In the genomic region with DNA sequence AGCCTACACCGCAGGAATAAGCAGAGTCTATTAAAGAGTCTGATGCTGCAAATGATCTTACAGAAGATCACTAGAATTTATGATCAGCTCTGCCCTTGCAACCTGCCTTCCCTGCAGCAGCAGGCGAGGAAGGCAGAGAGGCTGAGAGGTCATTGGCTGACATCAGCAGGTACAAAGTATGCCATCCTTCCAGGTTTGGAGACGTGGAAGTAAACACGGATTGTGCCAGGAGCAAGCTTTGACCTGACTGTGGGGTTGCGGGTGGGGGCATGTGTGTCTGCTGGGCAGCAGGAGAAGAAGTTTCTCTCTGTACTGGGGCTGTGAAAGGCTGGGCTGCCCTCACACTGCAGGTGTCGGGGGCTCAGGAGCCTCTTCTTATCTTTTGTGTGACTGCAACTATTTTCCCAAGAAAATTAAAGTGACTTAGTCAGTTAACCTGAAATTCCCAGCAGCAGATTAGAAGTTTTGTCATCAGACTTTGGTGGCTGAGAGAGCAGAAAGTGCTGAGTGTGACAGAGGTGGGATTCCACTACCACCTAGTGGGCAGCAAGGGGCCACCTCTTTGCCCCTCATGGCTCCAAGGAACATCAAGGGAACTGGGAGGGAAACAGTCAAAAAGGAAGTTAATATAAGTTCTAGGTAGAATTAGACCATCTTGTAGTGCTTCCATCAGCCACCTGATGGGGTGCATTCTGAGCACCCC, we compare ENCODE assay signal across 10 cellular contexts.
A peak's percentile ranks its signal among the peaks of the same experiment; 100 is the strongest.
DNase-seq lines count a peak whose midpoint lies in the region; ATAC-seq and TF ChIP-seq lines count a peak whose summit lies in the region.
"Had no signal": no experiment of that assay in that cellular context is flagged by ENCODE, and none has a peak within 500 bp of the region (broad histone marks: within the 10 kb centered on the region; RNA-seq: fewer than 3 reads in every experiment).

No MANE protein-coding gene starts in this region.

- WGBS in SK-N-SH (ENCODE audit: low lambda C conversion rate): 76% methylated on average over 6 of the region's 6 CpGs
- 52 to 57% methylated on average over 6 of the region's 6 CpGs for WGBS in aorta, 2 donors

- H3K36me3 ChIP-seq in H7 (replicated peaks; ENCODE audit: control insufficient read depth, insufficient read depth, low read length) (no peaks in the 10 kb centered on the region), SK-N-SH (replicated peaks in 1 of 2; ENCODE audit: control insufficient read depth in 1 of 2, insufficient read depth in 2 of 2, low read length in 1 of 2) (no peaks in the 10 kb centered on the region), aorta (ENCODE audit: control insufficient read depth in 1 of 2, insufficient read depth in 2 of 2, low read length in 1 of 2) (no peaks in the 10 kb centered on the region), colonic mucosa (no peaks in the 10 kb centered on the region), Peyer's patch (no peaks in the 10 kb centered on the region)

- peaks cover 6% of the 10 kb centered on the region for H3F3A ChIP-seq in SK-N-SH (replicated peaks; ENCODE audit: insufficient read depth)

- TF ChIP-seq RAD21 in SK-N-SH (IDR thresholded peaks at IDR 0.05; ENCODE audit: low read length): peak; percentile 89

- intact Hi-C loops in aorta (cut with DNase I) (loop anchor here (2.0 to 10.0 kb wide), 2 partner anchors 177 to 273 kb away; no protein-coding TSS in a partner anchor), colonic mucosa (cut with DNase I) (no loop called here)

- H4K20me1 ChIP-seq in SK-N-SH (ENCODE audit: insufficient read depth): no peaks in the 10 kb centered on the region

- H3K4me1 ChIP-seq in SK-N-SH (ENCODE audit: control insufficient read depth in 1 of 2, insufficient read depth in 2 of 2, low read depth in 1 of 2, low read length in 1 of 2) (peaks cover 2 to 10% of the 10 kb centered on the region in 2 experiments; a peak in 2 of 4 replicates), aorta (ENCODE audit: control insufficient read depth in 1 of 2, insufficient read depth in 2 of 2, low read length in 2 of 2) (no peaks in the 10 kb centered on the region), colonic mucosa (no peaks in the 10 kb centered on the region), Peyer's patch (no peaks in the 10 kb centered on the region)

- H3K27ac ChIP-seq in SK-N-SH (ENCODE audit: low read depth in 2 of 2, low read length in 1 of 2): no peak overlapping the region
- no peak overlapping the region for H3K27ac ChIP-seq in aorta (ENCODE audit: low read depth in 1 of 2, low read length in 2 of 2)
- H3K27ac ChIP-seq in colonic mucosa: no peak overlapping the region
- H3K27ac ChIP-seq in Peyer's patch: no peak overlapping the region

- H3K9me3 ChIP-seq in SK-N-SH (no peaks in the 10 kb centered on the region), aorta (ENCODE audit: control insufficient read depth, low read length) (no peaks in the 10 kb centered on the region), colonic mucosa (no peaks in the 10 kb centered on the region), Peyer's patch (no peaks in the 10 kb centered on the region)

- H3K79me2 ChIP-seq in SK-N-SH (ENCODE audit: insufficient read depth): no peaks in the 10 kb centered on the region

- H3K9ac ChIP-seq in SK-N-SH (no peak overlapping the region), colonic mucosa (ENCODE audit: low read depth in 2 of 2, low read length in 2 of 2) (no peak overlapping the region)

- POLR2A ChIA-PET in SK-N-SH (lab: Yijun Ruan, JAX): no interaction called here

- no peak for TF ChIP-seq EP300 in SK-N-SH (IDR thresholded peaks at IDR 0.05; ENCODE audit: borderline replicate concordance in 1 of 2, low read depth in 1 of 2, low read length in 1 of 2)

- DNase-seq in Daoy (ENCODE audit: low read depth): peak; percentile 43
- peak; percentile 31 for DNase-seq in H7
- DNase-seq in SK-N-SH: peak; percentile 52
- DNase-seq in left kidney (ENCODE audit: low read depth, low spot score): peak; percentile 79
- no peak for DNase-seq in aorta
- no peak for DNase-seq in ureter (ENCODE audit: low spot score)
- no peak for DNase-seq in colonic mucosa
- DNase-seq in Peyer's patch: no peak
- DNase-seq: effector memory CD4-positive, alpha-beta T cell had no signal

- CTCF ChIA-PET in SK-N-SH (lab: Yijun Ruan, JAX): interaction anchor here (0.6 to 5.3 kb wide), 24 partner anchors 8 to 1591 kb away, joined by 3 to 70 read pairs (median 3); no protein-coding TSS in a partner anchor

- H3K27me3 ChIP-seq in H7 (ENCODE audit: control insufficient read depth, insufficient read depth, low read length) (no peaks in the 10 kb centered on the region), SK-N-SH (ENCODE audit: insufficient read depth) (no peaks in the 10 kb centered on the region), aorta (ENCODE audit: control insufficient read depth in 1 of 2, insufficient read depth in 2 of 2, low read length in 1 of 2) (no peaks in the 10 kb centered on the region), colonic mucosa (no peaks in the 10 kb centered on the region), Peyer's patch (no peaks in the 10 kb centered on the region)

- TF ChIP-seq CTCF in SK-N-SH (IDR thresholded peaks at IDR 0.05) (peak; percentile 51), colonic mucosa (IDR thresholded peaks at IDR 0.05) (no peak), Peyer's patch (IDR thresholded peaks at IDR 0.05) (no peak)

- H3K4me2 ChIP-seq in SK-N-SH: no peak overlapping the region

- H2AFZ ChIP-seq in SK-N-SH (ENCODE audit: low read depth): no peak overlapping the region

- ATAC-seq in aorta (ENCODE audit: low FRiP score): no peak

- H3K4me3 ChIP-seq in H7 (ENCODE audit: insufficient read depth, low read depth, low read length) (no peak overlapping the region), SK-N-SH (ENCODE audit: low read depth in 2 of 2, low read length in 1 of 2) (no peak overlapping the region; a peak in 1 of 4 replicates), aorta (ENCODE audit: low read length in 2 of 2) (no peak overlapping the region), colonic mucosa (no peak overlapping the region), Peyer's patch (no peak overlapping the region)
- H3K4me3 ChIP-seq: GM12878 had no signal

- TF ChIP-seq POLR2A in Peyer's patch (IDR thresholded peaks at IDR 0.05): no peak

- no peaks in the 10 kb centered on the region for H3K9me2 ChIP-seq in SK-N-SH

TF ChIP-seq in SK-N-SH, 30 proteins besides CTCF, POLR2A, EP300 and RAD21:
- TF ChIP-seq SMC3 (IDR thresholded peaks at IDR 0.05; ENCODE audit: low read depth, low read length) (peak; percentile 66), JUND (IDR thresholded peaks at IDR 0.05) (no peak)

Comparison
In these comparisons a context has a peak if more than half of its experiments do, and no peak if none do; other contexts are left out.
1. DNase-seq: peak in Daoy (single experiment), H7 (single experiment), SK-N-SH (single experiment) and left kidney (single experiment); none in aorta (0 of 2), ureter (single experiment), colonic mucosa (single experiment) and Peyer's patch (0 of 3).